ENCODE assay signal across 1 cellular context in genomic region chr7:22499044-22499443, GRCh38.
TF ChIP-seq lines count a peak whose summit lies in the region.

No MANE protein-coding gene starts in this region.

TF ChIP-seq in GM23338, 12 proteins besides CTCF, POLR2A, EP300 and RAD21 (continued from another document):
- TF ChIP-seq ZNF462 (CRISPR knock-in tag; IDR thresholded peaks at IDR 0.05) (no peak), REST (IDR thresholded peaks at IDR 0.05; ENCODE audit: unreplicated experiment) (no peak), ETS1 (IDR thresholded peaks at IDR 0.05) (no peak)
TF ChIP-seq in GM23338: peak in this region for 0.
